In the genomic region with DNA sequence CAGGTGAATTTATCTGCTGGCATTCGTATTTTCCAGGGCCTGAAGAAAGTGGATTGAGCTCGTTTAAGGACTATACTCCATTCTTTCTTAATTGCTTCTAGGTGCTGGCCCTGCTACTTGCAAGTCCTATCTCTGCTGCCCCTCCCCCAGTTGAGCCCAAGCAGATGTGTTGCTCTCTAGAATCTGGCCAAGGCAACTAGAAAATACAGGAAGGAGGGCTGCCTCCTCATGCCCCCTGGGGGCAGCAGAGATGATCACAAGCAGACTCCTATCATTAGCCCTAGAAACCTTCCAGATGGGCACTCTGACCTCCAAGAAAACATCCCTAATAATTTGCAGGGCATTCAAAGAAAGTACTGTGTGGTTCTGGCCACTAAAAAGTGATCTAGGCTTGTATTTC, we compare ENCODE assay signal across 11 cellular contexts.
DNase-seq lines count a peak whose midpoint lies in the region; TF ChIP-seq lines count a peak whose summit lies in the region.
"Had no signal": no experiment of that assay in that cellular context is flagged by ENCODE, and none has a peak within 500 bp of the region (broad histone marks: within the 10 kb centered on the region; RNA-seq: fewer than 3 reads in every experiment).

No MANE protein-coding gene starts in this region.

- H3K4me3 ChIP-seq in KMS-11 (IDR thresholded peaks at IDR 0.05; ENCODE audit: insufficient read depth, low read depth, low read length) (no peak overlapping the region), uterus (no peak overlapping the region)
- H3K4me3 ChIP-seq: psoas muscle had no signal

- H3K27ac Mint-ChIP-seq in nephron progenitor cell, result no peak overlapping the region
- H3K27ac Mint-ChIP-seq: activated CD4-positive, alpha-beta T cell treated with anti-CD3 and anti-CD28 coated beads, Interleukin-2, amount 10 ng/mL, durations not matched to agents 7 days and 5 days; immature natural killer cell had no signal

- H3K27me3 ChIP-seq in KMS-11 (ENCODE audit: insufficient read depth, low read depth) (no peaks in the 10 kb centered on the region), uterus (no peaks in the 10 kb centered on the region)

- no peaks in the 10 kb centered on the region for H3K4me1 ChIP-seq in KMS-11 (ENCODE audit: low read depth, poor library complexity, severe bottlenecking)
- no peaks in the 10 kb centered on the region for H3K4me1 ChIP-seq in uterus
- H3K4me1 ChIP-seq: psoas muscle had no signal

- peaks cover 5% of the 10 kb centered on the region for H3K4me1 Mint-ChIP-seq in nephron progenitor cell
- H3K4me1 Mint-ChIP-seq: activated CD4-positive, alpha-beta T cell treated with anti-CD3 and anti-CD28 coated beads, Interleukin-2, amount 10 ng/mL, durations not matched to agents 7 days and 5 days; immature natural killer cell had no signal

- H3K4me2 ChIP-seq in KMS-11, result no peak overlapping the region

- TF ChIP-seq CTCF in GM12872 (IDR thresholded peaks at IDR 0.05; ENCODE audit: insufficient read depth, low read depth, low read length), result peak; percentile 43; the same call in 2 of the 3 replicates
- peak; percentile 47; the same call in 1 of the 2 replicates for TF ChIP-seq CTCF in KMS-11 (conservative IDR thresholded peaks at IDR 0.05; ENCODE audit: low read depth, low read length)
- TF ChIP-seq CTCF in nephron progenitor cell (IDR thresholded peaks at IDR 0.05), result peak; percentile 40
- TF ChIP-seq CTCF in uterus (IDR thresholded peaks at IDR 0.05), result no peak

- no peaks in the 10 kb centered on the region for H3K9me3 ChIP-seq in uterus
- H3K9me3 ChIP-seq: psoas muscle had no signal

- H3K9ac ChIP-seq in KMS-11, result no peak overlapping the region

- no peaks in the 10 kb centered on the region for H3K36me3 ChIP-seq in KMS-11 (ENCODE audit: insufficient read depth)
- no peaks in the 10 kb centered on the region for H3K36me3 ChIP-seq in uterus

- H3K27ac ChIP-seq in KMS-11, result no peak overlapping the region
- H3K27ac ChIP-seq in uterus, result no peak overlapping the region
- H3K27ac ChIP-seq: psoas muscle had no signal

- no peaks in the 10 kb centered on the region for H3K27me3 Mint-ChIP-seq in nephron progenitor cell (ENCODE audit: low read depth, poor library complexity)
- H3K27me3 Mint-ChIP-seq: activated CD4-positive, alpha-beta T cell treated with anti-CD3 and anti-CD28 coated beads, Interleukin-2, amount 10 ng/mL, durations not matched to agents 7 days and 5 days had no signal

- intact Hi-C loops in uterus (cut with DNase I; ENCODE audit: low total_unique reads), result no loop called here

- no peaks in the 10 kb centered on the region for H3K79me2 ChIP-seq in KMS-11 (ENCODE audit: insufficient read depth, low read depth)

- H4K20me1 ChIP-seq in KMS-11 (ENCODE audit: insufficient read depth), result no peaks in the 10 kb centered on the region

- peak; percentile 34 for DNase-seq in amniotic epithelial cell (ENCODE audit: low read depth)
- peak; percentile 32 for DNase-seq in nephron progenitor cell
- no peak for DNase-seq in dedifferentiated amniotic fluid mesenchymal stem cell (ENCODE audit: extremely low spot score)
- no peak for DNase-seq in activated CD4-positive, alpha-beta T cell treated with anti-CD3 and anti-CD28 coated beads for 1 hour
- no peak for DNase-seq in uterus
- DNase-seq: activated CD4-positive, alpha-beta T cell treated with anti-CD3 and anti-CD28 coated beads, Interleukin-2, amount 10 ng/mL, durations not matched to agents 7 days and 5 days; immature natural killer cell; NCI-H345; psoas muscle had no signal

- no peaks in the 10 kb centered on the region for H3K36me3 Mint-ChIP-seq in nephron progenitor cell (ENCODE audit: low read depth)

- H3K9me3 Mint-ChIP-seq in nephron progenitor cell, result no peaks in the 10 kb centered on the region
- H3K9me3 Mint-ChIP-seq: activated CD4-positive, alpha-beta T cell treated with anti-CD3 and anti-CD28 coated beads, Interleukin-2, amount 10 ng/mL, durations not matched to agents 7 days and 5 days; immature natural killer cell had no signal

- no peak overlapping the region for H2AFZ ChIP-seq in KMS-11 (ENCODE audit: low read depth)

- no peak for TF ChIP-seq POLR2A in uterus (IDR thresholded peaks at IDR 0.05)

- H3K4me3 Mint-ChIP-seq in nephron progenitor cell, result no peak overlapping the region
- H3K4me3 Mint-ChIP-seq: activated CD4-positive, alpha-beta T cell treated with anti-CD3 and anti-CD28 coated beads, Interleukin-2, amount 10 ng/mL, durations not matched to agents 7 days and 5 days; immature natural killer cell had no signal

Comparison
In these comparisons a context has a peak if more than half of its experiments do, and no peak if none do; other contexts are left out.
1. CTCF ChIP-seq: peak in GM12872 (single experiment), KMS-11 (single experiment) and nephron progenitor cell (single experiment); none in uterus (0 of 4).
2. DNase-seq: peak in amniotic epithelial cell (single experiment) and nephron progenitor cell (single experiment); none in dedifferentiated amniotic fluid mesenchymal stem cell (single experiment), activated CD4-positive, alpha-beta T cell treated with anti-CD3 and anti-CD28 coated beads for 1 hour (single experiment) and uterus (0 of 2).